In genomic region chr6:37657117-37657886, GRCh38 we compare ENCODE assay signal across 14 cellular contexts. TPM values are rescaled to one million over a fixed set of nuclear protein-coding genes. Genes with fewer than 3 reads are reported as not detected.
DNase-seq lines count a peak whose midpoint lies in the region; ATAC-seq, FAIRE-seq and TF ChIP-seq lines count a peak whose summit lies in the region.
"Had no signal": no experiment of that assay in that cellular context is flagged by ENCODE, and none has a peak within 500 bp of the region (broad histone marks: within the 10 kb centered on the region; RNA-seq: fewer than 3 reads in every experiment).

No MANE protein-coding gene starts in this region.

- peak; percentile 78 for FAIRE-seq in RCC 7860 (lab: Jason Lieb, UNC)
- FAIRE-seq: A204.1 had no signal

- ATAC-seq in HG03175 (IDR thresholded peaks at IDR 0.05; ENCODE audit: unreplicated experiment) = no peak
- no peak for ATAC-seq in T-cell (replicated peaks in 1 of 4)
- no peak for ATAC-seq in HG03280 (IDR thresholded peaks at IDR 0.05; ENCODE audit: unreplicated experiment)

- no peak overlapping the region for H3K27ac Mint-ChIP-seq in T-cell
- H3K27ac Mint-ChIP-seq: activated naive CD8-positive, alpha-beta T cell treated with anti-CD3 and anti-CD28 coated beads for 36 hours had no signal

- DNase-seq in DMS53 (lab: John Stamatoyannopoulos, UW) = peak; percentile 52
- DNase-seq in DMS53 treated with DMSO at 0.1 percent for 48 hours (lab: John Stamatoyannopoulos, UW; ENCODE audit: unreplicated experiment) = no peak
- peak; percentile 65 for DNase-seq in RCC 7860 (ENCODE audit: low spot score)
- peak; percentile 83 for DNase-seq in epithelial cell of prostate (ENCODE audit: low read depth, low spot score)
- peak; percentile 71 for DNase-seq in retinal pigment epithelial cell (ENCODE audit: low read depth)
- DNase-seq in T-cell = no peak
- DNase-seq: activated naive CD8-positive, alpha-beta T cell treated with anti-CD3 and anti-CD28 coated beads for 36 hours; activated T-cell treated with anti-CD3 and anti-CD28 coated beads for 4 hours; Karpas-422; NCI-H2081 had no signal

- H3K9me3 Mint-ChIP-seq in T-cell = peaks cover 4 to 18% (median 6%) of the 10 kb centered on the region in 3 donors

- TF ChIP-seq CTCF in retinal pigment epithelial cell (conservative IDR thresholded peaks at IDR 0.05; ENCODE audit: low read depth, low read length) = no peak

- no peak overlapping the region for H3K4me3 Mint-ChIP-seq in T-cell
- H3K4me3 Mint-ChIP-seq: activated naive CD8-positive, alpha-beta T cell treated with anti-CD3 and anti-CD28 coated beads for 36 hours had no signal

- peaks cover 0 to 3% (median 0%) of the 10 kb centered on the region in 3 donors for H3K4me1 Mint-ChIP-seq in T-cell

- no peak overlapping the region for H3K4me3 ChIP-seq in retinal pigment epithelial cell (ENCODE audit: low read length)

- H3K27me3 Mint-ChIP-seq in T-cell = peaks cover 0 to 2% of the 10 kb centered on the region in 2 donors
- H3K27me3 Mint-ChIP-seq: activated naive CD8-positive, alpha-beta T cell treated with anti-CD3 and anti-CD28 coated beads for 36 hours had no signal

- no peak overlapping the region for H3K27ac ChIP-seq in epithelial cell of prostate
- H3K27ac ChIP-seq: parathyroid adenoma had no signal

- peaks cover 43% of the 10 kb centered on the region for H3K36me3 Mint-ChIP-seq in T-cell

- POLR2A ChIA-PET in T-cell (lab: Charles Lee) = interaction anchor here in 1 of 2 donors (0.6 kb wide), 1 partner anchor 217 kb away, joined by 3 read pairs; no protein-coding TSS in a partner anchor

- CTCF ChIA-PET in T-cell (lab: Charles Lee) = no interaction called here

RNA-seq across cellular contexts. Expression of gene MDGA1, which starts 40.4 kb away (rescaled TPM):
- total RNA-seq in T-cell = 10 to 100 TPM in 3 of 5 donors, 1 to 10 TPM in 1, under 1 TPM in 1; 0.37 to 35.3 (median 13.0) TPM

Comparison
In these comparisons a context has a peak if more than half of its experiments do, and no peak if none do; other contexts are left out.
1. DNase-seq: peak in DMS53 (single experiment), RCC 7860 (single experiment), epithelial cell of prostate (single experiment) and retinal pigment epithelial cell (single experiment); none in DMS53 treated with DMSO at 0.1 percent for 48 hours (single experiment) and T-cell (0 of 34).